18 cellular contexts compared by ENCODE assay signal in the genomic region with DNA sequence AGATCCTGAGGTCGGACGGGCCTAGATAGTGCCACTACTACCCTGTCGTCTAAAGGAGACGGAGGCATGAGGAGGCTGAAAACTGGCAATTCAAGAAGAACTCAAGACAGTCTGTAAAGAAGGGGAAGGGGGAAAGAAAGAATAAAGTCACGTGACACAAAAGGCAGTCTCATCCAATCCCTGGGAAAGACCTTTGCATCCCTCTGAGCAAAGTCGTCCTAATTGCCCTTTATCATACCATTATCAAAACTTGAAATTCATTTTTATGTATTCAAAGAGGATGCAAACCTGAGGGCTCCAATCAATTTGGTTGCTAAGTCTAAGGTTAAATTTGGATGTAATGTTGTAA. TPM values are rescaled to one million over a fixed set of nuclear protein-coding genes. Genes with fewer than 3 reads are reported as not detected.
DNase-seq lines count a peak whose midpoint lies in the region; ATAC-seq and TF ChIP-seq lines count a peak whose summit lies in the region.
"Had no signal": no experiment of that assay in that cellular context is flagged by ENCODE, and none has a peak within 500 bp of the region (broad histone marks: within the 10 kb centered on the region; RNA-seq: fewer than 3 reads in every experiment).

No MANE protein-coding gene starts in this region.

- H3K4me1 Mint-ChIP-seq in CD4-positive, CD25-positive, alpha-beta regulatory T cell: peaks cover 10 to 48% (median 25%) of the 10 kb centered on the region in 4 donors
- H3K4me1 Mint-ChIP-seq in central memory CD8-positive, alpha-beta T cell: peaks cover 32% of the 10 kb centered on the region
- H3K4me1 Mint-ChIP-seq in stimulated activated naive B cell treated with anti-CD40 and anti-IgM and Interleukin-4, amounts not matched to agents 10 μg/mL and 1 μg/mL and 100 μg/mL, for 72 hours: peaks cover 36 to 43% of the 10 kb centered on the region in 2 donors

- no peaks in the 10 kb centered on the region for H3K9me3 Mint-ChIP-seq in CD4-positive, CD25-positive, alpha-beta regulatory T cell
- H3K9me3 Mint-ChIP-seq in central memory CD8-positive, alpha-beta T cell: no peaks in the 10 kb centered on the region
- H3K9me3 Mint-ChIP-seq in stimulated activated naive B cell treated with anti-CD40 and anti-IgM and Interleukin-4, amounts not matched to agents 10 μg/mL and 1 μg/mL and 100 μg/mL, for 72 hours: no peaks in the 10 kb centered on the region

- H3K9ac ChIP-seq in HUES64 (ENCODE audit: low read depth, low read length): no peak overlapping the region

- H3K4me3 ChIP-seq in CD4-positive, CD25-positive, alpha-beta regulatory T cell (ENCODE audit: low read depth, low read length): peak overlapping the region; percentile 100
- H3K4me3 ChIP-seq in HUES64 (ENCODE audit: low read length) (peak overlapping the region; percentile 80; the same call in 1 of the 2 replicates), osteoblast (ENCODE audit: insufficient read depth, low read length) (peak overlapping the region; percentile 86), suprapubic skin (no peak overlapping the region)

- peak overlapping the region; percentile 99 for H3K27ac ChIP-seq in CD4-positive, CD25-positive, alpha-beta regulatory T cell (ENCODE audit: insufficient read depth, low read length, poor library complexity, severe bottlenecking)
- no peak overlapping the region for H3K27ac ChIP-seq in HUES64 (ENCODE audit: low read depth, low read length)
- no peak overlapping the region for H3K27ac ChIP-seq in osteoblast (ENCODE audit: low read depth, low read length)
- H3K27ac ChIP-seq in suprapubic skin: no peak overlapping the region
- H3K27ac ChIP-seq: tibial artery had no signal

- DNase-seq in CD4-positive, CD25-positive, alpha-beta regulatory T cell: no peak
- no peak for DNase-seq in central memory CD8-positive, alpha-beta T cell (ENCODE audit: low spot score in 2 of 2)
- DNase-seq in osteoblast (ENCODE audit: insufficient read length, low spot score, missing footprints) (no peak), suprapubic skin (ENCODE audit: low spot score in 2 of 2) (no peak)
- DNase-seq in stimulated activated naive B cell treated with anti-CD40 and anti-IgM and Interleukin-4, amounts not matched to agents 10 μg/mL and 1 μg/mL and 100 μg/mL, for 72 hours: no peak
- DNase-seq: activated CD4-positive, alpha-beta T cell treated with anti-CD3 and anti-CD28 coated beads, Interleukin-2, amount 50 U/mL, for 48 hours; activated naive CD4-positive, alpha-beta T cell; COR-L47; cortex of kidney; naive thymus-derived CD4-positive, alpha-beta T cell; NCI-H1092; NCI-H446; tibial artery had no signal

- peak overlapping the region; percentile 88 for H3K4me2 ChIP-seq in osteoblast (ENCODE audit: insufficient read depth, low read length)

- H4K20me1 ChIP-seq in osteoblast (ENCODE audit: insufficient read depth, low read length): peaks cover 48% of the 10 kb centered on the region

- 95% methylated on average over 6 of the region's 6 CpGs for WGBS in HUES64
- WGBS in suprapubic skin: 95% methylated on average over 6 of the region's 6 CpGs

- no peak for TF ChIP-seq POLR2A in suprapubic skin (IDR thresholded peaks at IDR 0.05)

- H3K36me3 ChIP-seq in CD4-positive, CD25-positive, alpha-beta regulatory T cell (ENCODE audit: control insufficient read depth, insufficient read depth, low read length): peaks cover 29% of the 10 kb centered on the region
- peaks cover 7% of the 10 kb centered on the region; the same call in 1 of the 2 replicates for H3K36me3 ChIP-seq in HUES64 (ENCODE audit: insufficient read depth, low read length)
- H3K36me3 ChIP-seq in osteoblast (ENCODE audit: insufficient read depth, low read length): peaks cover 34% of the 10 kb centered on the region
- peaks cover 3% of the 10 kb centered on the region for H3K36me3 ChIP-seq in suprapubic skin

- H3K4me1 ChIP-seq in CD4-positive, CD25-positive, alpha-beta regulatory T cell (ENCODE audit: control insufficient read depth, insufficient read depth, low read length, poor library complexity, severe bottlenecking): peaks cover 70% of the 10 kb centered on the region
- H3K4me1 ChIP-seq in HUES64 (ENCODE audit: insufficient read depth, low read length): peaks cover 16% of the 10 kb centered on the region
- H3K4me1 ChIP-seq in osteoblast (ENCODE audit: insufficient read depth, low read length): peaks cover 11% of the 10 kb centered on the region
- peaks cover 52% of the 10 kb centered on the region for H3K4me1 ChIP-seq in suprapubic skin

- no peak for ATAC-seq in CD4-positive, CD25-positive, alpha-beta regulatory T cell (ENCODE audit: low read depth in 2 of 2)
- ATAC-seq in central memory CD8-positive, alpha-beta T cell (replicated peaks; ENCODE audit: extremely low read depth, poor library complexity, severe bottlenecking): no peak
- ATAC-seq in stimulated activated naive B cell treated with anti-CD40 and anti-IgM and Interleukin-4, amounts not matched to agents 10 μg/mL and 1 μg/mL and 100 μg/mL, for 72 hours (replicated peaks): no peak
- ATAC-seq in GM21381 (IDR thresholded peaks at IDR 0.05; ENCODE audit: unreplicated experiment) (no peak), HG02588 (IDR thresholded peaks at IDR 0.05; ENCODE audit: unreplicated experiment) (no peak)
- ATAC-seq: naive thymus-derived CD4-positive, alpha-beta T cell; Panc1 had no signal

- H3K79me2 ChIP-seq in osteoblast (ENCODE audit: insufficient read depth, low read length): peaks cover 70% of the 10 kb centered on the region

- H2AFZ ChIP-seq in osteoblast (ENCODE audit: low read length): no peak overlapping the region

- TF ChIP-seq EP300 in suprapubic skin (IDR thresholded peaks at IDR 0.05): no peak

- no peaks in the 10 kb centered on the region for H3K9me3 ChIP-seq in CD4-positive, CD25-positive, alpha-beta regulatory T cell (ENCODE audit: control insufficient read depth in 2 of 2, low read length in 2 of 2)
- no peaks in the 10 kb centered on the region for H3K9me3 ChIP-seq in HUES64 (ENCODE audit: insufficient read depth, low read depth, low read length)
- H3K9me3 ChIP-seq in osteoblast (ENCODE audit: low read depth, low read length): no peaks in the 10 kb centered on the region
- H3K9me3 ChIP-seq in suprapubic skin: no peaks in the 10 kb centered on the region
- H3K9me3 ChIP-seq: spleen, tibial artery had no signal

- TF ChIP-seq CTCF in osteoblast (IDR thresholded peaks at IDR 0.05; ENCODE audit: extremely low read depth, low read depth, low read length) (no peak), suprapubic skin (IDR thresholded peaks at IDR 0.05) (no peak)

- no peak overlapping the region for H3K4me3 Mint-ChIP-seq in CD4-positive, CD25-positive, alpha-beta regulatory T cell
- H3K4me3 Mint-ChIP-seq in central memory CD8-positive, alpha-beta T cell: peak overlapping the region; percentile 33
- H3K4me3 Mint-ChIP-seq in stimulated activated naive B cell treated with anti-CD40 and anti-IgM and Interleukin-4, amounts not matched to agents 10 μg/mL and 1 μg/mL and 100 μg/mL, for 72 hours: peak overlapping the region in 1 of 2 donors; percentile 66

- H3K27me3 Mint-ChIP-seq in CD4-positive, CD25-positive, alpha-beta regulatory T cell: no peaks in the 10 kb centered on the region
- H3K27me3 Mint-ChIP-seq in central memory CD8-positive, alpha-beta T cell: no peaks in the 10 kb centered on the region
- H3K27me3 Mint-ChIP-seq in stimulated activated naive B cell treated with anti-CD40 and anti-IgM and Interleukin-4, amounts not matched to agents 10 μg/mL and 1 μg/mL and 100 μg/mL, for 72 hours: no peaks in the 10 kb centered on the region
- H3K27me3 Mint-ChIP-seq: naive thymus-derived CD4-positive, alpha-beta T cell had no signal

- H3K27me3 ChIP-seq in CD4-positive, CD25-positive, alpha-beta regulatory T cell (ENCODE audit: control insufficient read depth, insufficient read depth, low read length): no peaks in the 10 kb centered on the region
- H3K27me3 ChIP-seq in HUES64 (ENCODE audit: insufficient read depth, low read length) (peaks cover 21% of the 10 kb centered on the region), osteoblast (ENCODE audit: insufficient read depth, low read length) (no peaks in the 10 kb centered on the region), suprapubic skin (no peaks in the 10 kb centered on the region)
- H3K27me3 ChIP-seq: spleen, tibial artery had no signal

- peaks cover 40% of the 10 kb centered on the region for H3K36me3 Mint-ChIP-seq in CD4-positive, CD25-positive, alpha-beta regulatory T cell
- peaks cover 20% of the 10 kb centered on the region for H3K36me3 Mint-ChIP-seq in central memory CD8-positive, alpha-beta T cell (ENCODE audit: insufficient read depth)
- H3K36me3 Mint-ChIP-seq in stimulated activated naive B cell treated with anti-CD40 and anti-IgM and Interleukin-4, amounts not matched to agents 10 μg/mL and 1 μg/mL and 100 μg/mL, for 72 hours: peaks cover 42 to 49% of the 10 kb centered on the region in 2 donors

- H3K27ac Mint-ChIP-seq in CD4-positive, CD25-positive, alpha-beta regulatory T cell: peak overlapping the region in 2 of 3 donors; percentile 15 to 79
- H3K27ac Mint-ChIP-seq in central memory CD8-positive, alpha-beta T cell (ENCODE audit: low read depth): peak overlapping the region; percentile 15
- no peak overlapping the region for H3K27ac Mint-ChIP-seq in stimulated activated naive B cell treated with anti-CD40 and anti-IgM and Interleukin-4, amounts not matched to agents 10 μg/mL and 1 μg/mL and 100 μg/mL, for 72 hours
- H3K27ac Mint-ChIP-seq: naive thymus-derived CD4-positive, alpha-beta T cell had no signal

RNA-seq across cellular contexts. Expression of gene DUSP10, which starts 2.2 kb away (rescaled TPM):
- 251 TPM for total RNA-seq in CD4-positive, CD25-positive, alpha-beta regulatory T cell
- 10 to 100 TPM; 30.7 to 42.4 (median 36.1) TPM for polyA plus RNA-seq in CD4-positive, CD25-positive, alpha-beta regulatory T cell
- 2.5 TPM for polyA plus RNA-seq in HUES64 (2013, experiment 1 of 2)
- polyA plus RNA-seq in HUES64 (2013, experiment 2 of 2): 2.2 TPM
- total RNA-seq in osteoblast: 62.2 and 69.5 TPM in 2 replicates
- 10 to 100 TPM in 3 of 4 donors, 1 to 10 TPM in 1; 9.5 to 18.6 (median 15.3) TPM for total RNA-seq in suprapubic skin
